Comparison of ENCODE assay signal across 1 cellular context in genomic region chr4:189802884-189803283, GRCh38.
TF ChIP-seq lines count a peak whose summit lies in the region.

No MANE protein-coding gene starts in this region.

TF ChIP-seq in HepG2, 621 proteins besides CTCF, POLR2A, EP300 and RAD21:
- TF ChIP-seq ZBTB7B (CRISPR knock-in tag; IDR thresholded peaks at IDR 0.05), result no peak
- peak; percentile 62; the same call in 1 of the 2 replicates for TF ChIP-seq CEBPB (IDR thresholded peaks at IDR 0.05; ENCODE audit: borderline replicate concordance, low read depth, low read length)
- TF ChIP-seq STAG1 (CRISPR knock-in tag; IDR thresholded peaks at IDR 0.05), result peak; percentile 31
- TF ChIP-seq ZNF598 (CRISPR knock-in tag; IDR thresholded peaks at IDR 0.05; ENCODE audit: borderline replicate concordance), result no peak
- TF ChIP-seq TARDBP (CRISPR knock-in tag; IDR thresholded peaks at IDR 0.05), result no peak
